In the genomic region with DNA sequence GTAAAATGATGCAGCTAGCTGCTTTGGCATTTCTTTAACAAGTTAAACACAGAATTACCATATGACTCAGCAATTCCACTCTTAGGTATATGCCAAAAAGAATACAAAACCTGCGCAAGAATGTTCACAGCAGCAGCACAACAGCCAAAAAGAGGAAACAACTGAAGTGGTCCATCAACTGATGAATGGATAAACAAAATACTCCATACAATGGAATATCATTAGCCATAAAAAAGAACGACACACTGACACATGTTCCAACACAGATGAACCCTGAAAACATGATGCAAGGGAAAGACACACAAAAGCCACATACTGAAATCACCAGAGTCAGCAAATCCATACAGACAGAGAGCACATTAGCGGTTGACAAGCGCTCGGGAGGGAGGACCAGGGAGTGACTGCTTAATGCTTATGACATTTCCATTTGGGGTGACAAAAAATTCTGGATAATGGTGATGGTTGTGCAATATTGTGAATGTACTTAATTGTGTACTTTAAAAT, we compare ENCODE assay signal across 1 cellular context.
TF ChIP-seq lines count a peak whose summit lies in the region.

No MANE protein-coding gene starts in this region.

TF ChIP-seq in GM12878, 131 proteins besides CTCF, POLR2A, EP300 and RAD21:
- TF ChIP-seq BACH1 (IDR thresholded peaks at IDR 0.05; ENCODE audit: borderline replicate concordance) (peak; percentile 64; the same call in 1 of the 2 replicates), FOXM1 (IDR thresholded peaks at IDR 0.05; ENCODE audit: low read depth, low read length) (no peak), HDGF (IDR thresholded peaks at IDR 0.05) (no peak), SMARCA5 (IDR thresholded peaks at IDR 0.05) (no peak), EGR1 (IDR thresholded peaks at IDR 0.05; ENCODE audit: borderline replicate concordance in 1 of 2, low read depth in 2 of 2, low read length in 2 of 2) (no peak), ZNF217 (IDR thresholded peaks at IDR 0.05) (no peak), YBX1 (IDR thresholded peaks at IDR 0.05) (no peak)
TF ChIP-seq in GM12878: peak in this region for 1.
